Comparison of ENCODE assay signal across 2 cellular contexts in genomic region chr1:62417351-62417999, GRCh38.
A peak's percentile ranks its signal among the peaks of the same experiment; 100 is the strongest.
TF ChIP-seq lines count a peak whose summit lies in the region.

No MANE protein-coding gene starts in this region.

TF ChIP-seq in IMR-90, 13 proteins besides CTCF, POLR2A, EP300 and RAD21:
- no peak for TF ChIP-seq MAFK (IDR thresholded peaks at IDR 0.05; ENCODE audit: low read depth, low read length)
- no peak for TF ChIP-seq ELK1 (IDR thresholded peaks at IDR 0.05; ENCODE audit: borderline replicate concordance, low read depth, low read length)
- TF ChIP-seq NFE2L2 (IDR thresholded peaks at IDR 0.05; ENCODE audit: low read depth, low read length), result no peak
- no peak for TF ChIP-seq USF2 (IDR thresholded peaks at IDR 0.05; ENCODE audit: low read depth, low read length)
- TF ChIP-seq MXI1 (IDR thresholded peaks at IDR 0.05; ENCODE audit: borderline replicate concordance, low read depth, low read length), result no peak
- TF ChIP-seq RCOR1 (IDR thresholded peaks at IDR 0.05; ENCODE audit: insufficient replicate concordance, low read length), result no peak
- TF ChIP-seq BHLHE40 (IDR thresholded peaks at IDR 0.05; ENCODE audit: low read depth, low read length), result no peak
- no peak for TF ChIP-seq CEBPB (IDR thresholded peaks at IDR 0.05; ENCODE audit: low read depth, low read length)
- TF ChIP-seq FOS (IDR thresholded peaks at IDR 0.05; ENCODE audit: low read depth, low read length), result no peak
- TF ChIP-seq MAZ (IDR thresholded peaks at IDR 0.05; ENCODE audit: borderline replicate concordance, low read depth, low read length), result no peak
- TF ChIP-seq CHD1 (IDR thresholded peaks at IDR 0.05; ENCODE audit: low read depth, low read length), result no peak
- TF ChIP-seq RFX5 (IDR thresholded peaks at IDR 0.05; ENCODE audit: low read depth, low read length), result no peak
- no peak for TF ChIP-seq SMC3 (IDR thresholded peaks at IDR 0.05; ENCODE audit: low read depth, low read length)
TF ChIP-seq in IMR-90: peak in this region for 0.

TF ChIP-seq in K562, 482 proteins besides CTCF, POLR2A, EP300 and RAD21:
- TF ChIP-seq MBD2 (IDR thresholded peaks at IDR 0.05; ENCODE audit: borderline replicate concordance, low read depth) (no peak), RBBP5 (IDR thresholded peaks at IDR 0.05; ENCODE audit: borderline replicate concordance, insufficient read depth, low read length, poor library complexity, severe bottlenecking) (no peak), NFIC (IDR thresholded peaks at IDR 0.05) (peak; percentile 68), HDAC2 (IDR thresholded peaks at IDR 0.05) (no peak), TCF15 (CRISPR knock-in tag; IDR thresholded peaks at IDR 0.05) (no peak), NFIX (CRISPR knock-in tag; IDR thresholded peaks at IDR 0.05; ENCODE audit: low read depth) (0 out of 2 replicates have a peak, but pooled peaks have one; percentile 11), NR1H2 (CRISPR knock-in tag; IDR thresholded peaks at IDR 0.05) (no peak), ZNF589 (CRISPR knock-in tag; IDR thresholded peaks at IDR 0.05; ENCODE audit: low read depth) (no peak), CCNT2 (IDR thresholded peaks at IDR 0.05; ENCODE audit: borderline replicate concordance, extremely low read depth, insufficient read length, low read depth, low read length) (no peak)
